ENCODE assay signal across 12 cellular contexts in genomic region chr6:36245572-36246031, GRCh38. TPM values are rescaled to one million over a fixed set of nuclear protein-coding genes. Genes with fewer than 3 reads are reported as not detected.
A peak's percentile ranks its signal among the peaks of the same experiment; 100 is the strongest.
DNase-seq lines count a peak whose midpoint lies in the region; ATAC-seq, FAIRE-seq and TF ChIP-seq lines count a peak whose summit lies in the region.
"Had no signal": no experiment of that assay in that cellular context is flagged by ENCODE, and none has a peak within 500 bp of the region (broad histone marks: within the 10 kb centered on the region; RNA-seq: fewer than 3 reads in every experiment).

No MANE protein-coding gene starts in this region.

- no peak overlapping the region for H3K9ac ChIP-seq in H1 (replicated peaks in 1 of 4; ENCODE audit: extremely low read depth in 1 of 4, low read depth in 3 of 4, low read length in 3 of 4)

- FAIRE-seq in H1 (lab: Jason Lieb, UNC): no peak
- FAIRE-seq: A204.1 had no signal

- no peak overlapping the region for H4K5ac ChIP-seq in H1 (ENCODE audit: insufficient read length, low read depth, low read length)

- peak; percentile 12 for DNase-seq in NCI-H1436 (lab: John Stamatoyannopoulos, UW)
- no peak for DNase-seq in NCI-H1436 treated with DMSO at 0.1 percent for 48 hours (lab: John Stamatoyannopoulos, UW)
- DNase-seq in H1 (ENCODE audit: low read depth in 1 of 2, low spot score in 2 of 2): peak in 1 of 2 experiments; percentile 83
- DNase-seq in neural crest cell (ENCODE audit: low read depth, low spot score): no peak
- no peak for DNase-seq in NCI-H446 treated with DMSO at 0.1 percent for 48 hours (lab: John Stamatoyannopoulos, UW)
- DNase-seq: NCI-H1048, upper lobe of right lung had no signal

- no peaks in the 10 kb centered on the region for H3K36me3 ChIP-seq in H1 (ENCODE audit: control insufficient read depth in 2 of 4, insufficient read depth in 4 of 4, low read length in 3 of 4)
- H3K36me3 ChIP-seq: upper lobe of right lung had no signal

- peak overlapping the region; percentile 5 for H3K56ac ChIP-seq in H1 (replicated peaks; ENCODE audit: insufficient read length, low read depth, low read length)

- no peaks in the 10 kb centered on the region for H3K27me3 Mint-ChIP-seq in neural crest cell (ENCODE audit: low read depth)

- H2BK120ac ChIP-seq in H1 (replicated peaks; ENCODE audit: low read depth, low read length): peak overlapping the region; percentile 71

- no peaks in the 10 kb centered on the region for H3K9me3 ChIP-seq in H1 (ENCODE audit: insufficient read depth in 2 of 2, low read depth in 1 of 2, low read length in 1 of 2)
- H3K9me3 ChIP-seq: upper lobe of right lung had no signal

- 41% methylated on average over 8 of the region's 8 CpGs; no CpG with 5 or more reads in 1 of the 2 experiments for WGBS in H1 (ENCODE audit: extremely low coverage in 1 of 2, insufficient coverage in 1 of 2, insufficient read length in 1 of 2, insufficient replicate concordance in 2 of 2, low coverage in 1 of 2, low lambda C conversion rate in 2 of 2, missing lambda C conversion rate in 1 of 2), 2 experiments

- H3K27ac ChIP-seq in H1 (ENCODE audit: low read depth, low read length): no peak overlapping the region; the same call in 1 of the 2 replicates
- H3K27ac ChIP-seq: upper lobe of right lung had no signal

- no peak overlapping the region; the same call in none of the 2 replicates for H2AK5ac ChIP-seq in H1 (ENCODE audit: low read depth, low read length)

- no peaks in the 10 kb centered on the region for H3K79me2 ChIP-seq in H1 (ENCODE audit: control insufficient read depth in 1 of 2, insufficient read depth in 2 of 2, low read length in 2 of 2)

- H3K9me3 Mint-ChIP-seq in neural crest cell: no peaks in the 10 kb centered on the region

- peak overlapping the region in 1 of 2 experiments; percentile 35; a peak in 1 of 4 replicates for H3K4me2 ChIP-seq in H1 (ENCODE audit: insufficient read depth in 1 of 2, low read depth in 2 of 2, low read length in 2 of 2)

- no peak overlapping the region for H4K8ac ChIP-seq in H1 (ENCODE audit: extremely low read depth, insufficient read depth, low read length)

- H2BK5ac ChIP-seq in H1 (ENCODE audit: low read depth, low read length): peak overlapping the region; percentile 87; the same call in 1 of the 2 replicates

- no peaks in the 10 kb centered on the region for H3K36me3 Mint-ChIP-seq in neural crest cell (ENCODE audit: low read depth)

- no peaks in the 10 kb centered on the region; a peak in 1 of 7 replicates for H3K27me3 ChIP-seq in H1 (replicated peaks in 1 of 4; ENCODE audit: control insufficient read depth in 3 of 4, extremely low read depth in 1 of 4, insufficient read depth in 3 of 4, low read length in 3 of 4)
- H3K27me3 ChIP-seq: upper lobe of right lung had no signal

- no peak overlapping the region for H3K4me3 Mint-ChIP-seq in neural crest cell

- CTCF ChIA-PET in H1 (lab: Charles Lee; ENCODE audit: partially characterized antibody): interaction anchor here (0.6 to 2.4 kb wide), 14 partner anchors 8 to 452 kb away, joined by 3 to 13 read pairs (median 4); no protein-coding TSS in a partner anchor

- H2BK15ac ChIP-seq in H1 (ENCODE audit: low read length): peak overlapping the region; percentile 84; the same call in 1 of the 2 replicates

- TF ChIP-seq EP300 in H1 (IDR thresholded peaks at IDR 0.05; ENCODE audit: borderline replicate concordance in 1 of 2, low read depth in 2 of 2, low read length in 2 of 2): no peak

- H3K14ac ChIP-seq in H1 (ENCODE audit: insufficient read length): no peak overlapping the region

- H4K20me1 ChIP-seq in H1 (replicated peaks in 1 of 2; ENCODE audit: control insufficient read depth in 1 of 2, insufficient read depth in 2 of 2, low read length in 2 of 2): no peaks in the 10 kb centered on the region

- H3K4me3 ChIP-seq in H1 (ENCODE audit: extremely low read depth in 1 of 4, insufficient read depth in 2 of 4, low read depth in 3 of 4, low read length in 4 of 4): peak overlapping the region in 1 of 4 experiments; percentile 7; a peak in 1 of 8 replicates
- H3K4me3 ChIP-seq: upper lobe of right lung had no signal

- peaks cover 6 to 16% (median 12%) of the 10 kb centered on the region in 4 experiments for H3K4me1 ChIP-seq in H1 (replicated peaks in 1 of 4; ENCODE audit: control insufficient read depth in 3 of 4, insufficient read depth in 4 of 4, low read length in 3 of 4)

- H2AFZ ChIP-seq in H1 (ENCODE audit: low read length): peak overlapping the region; percentile 91; the same call in 1 of the 2 replicates

- H4K91ac ChIP-seq in H1 (replicated peaks; ENCODE audit: insufficient read length, low read length): peak overlapping the region; percentile 93

- TF ChIP-seq POLR2A in H1 (IDR thresholded peaks at IDR 0.05; ENCODE audit: control extremely low read depth in 1 of 2, low read depth in 2 of 2, low read length in 2 of 2): peak in 1 of 2 experiments; percentile 24; a peak in 1 of 3 replicates

- ATAC-seq in HG03457 (IDR thresholded peaks at IDR 0.05; ENCODE audit: unreplicated experiment) (no peak), GM21381 (IDR thresholded peaks at IDR 0.05; ENCODE audit: unreplicated experiment) (no peak)
- ATAC-seq: upper lobe of right lung had no signal

- peaks cover 45% of the 10 kb centered on the region for H3K4me1 Mint-ChIP-seq in neural crest cell

- peak; percentile 24 to 32; a peak in 3 of 4 replicates for TF ChIP-seq RAD21 in H1 (IDR thresholded peaks at IDR 0.05 in 1 of 2, conservative IDR thresholded peaks at IDR 0.05 in 1 of 2; ENCODE audit: low read depth in 2 of 2, low read length in 2 of 2)

- peak; percentile 73 for TF ChIP-seq CTCF in LNCAP (IDR thresholded peaks at IDR 0.05)
- peak; percentile 60 to 77 (median 72) for TF ChIP-seq CTCF in H1 (IDR thresholded peaks at IDR 0.05; ENCODE audit: control extremely low read depth in 1 of 3, insufficient read depth in 1 of 3, low read depth in 1 of 3, low read length in 3 of 3)
- no peak for TF ChIP-seq CTCF in neural crest cell (conservative IDR thresholded peaks at IDR 0.05)

- H3K4ac ChIP-seq in H1 (replicated peaks; ENCODE audit: insufficient read length, low read depth, low read length): no peak overlapping the region

- H3K27ac Mint-ChIP-seq in neural crest cell (ENCODE audit: unreplicated experiment): peak overlapping the region; percentile 85

- no peaks in the 10 kb centered on the region for H3K79me1 ChIP-seq in H1 (ENCODE audit: low read depth, low read length)

- H3K18ac ChIP-seq in H1 (ENCODE audit: extremely low read depth, low read length): peak overlapping the region; percentile 84

- 0 out of 2 replicates have a peak overlapping the region, but pooled peaks have one; percentile 66 for H2BK20ac ChIP-seq in H1 (ENCODE audit: low read length)

- H3K23me2 ChIP-seq in H1 (ENCODE audit: low read depth, low read length): peaks cover 2% of the 10 kb centered on the region

- H2BK12ac ChIP-seq in H1 (ENCODE audit: low read depth, low read length): peak overlapping the region; percentile 96

- POLR2A ChIA-PET in H1 (lab: Charles Lee; ENCODE audit: partially characterized antibody): interaction anchor here (0.6 to 1.8 kb wide), 6 partner anchors 9 to 352 kb away, joined by 3 to 6 read pairs (median 4); no protein-coding TSS in a partner anchor

- no peak overlapping the region for H3K23ac ChIP-seq in H1 (ENCODE audit: insufficient read length)

TF ChIP-seq in H1, 55 proteins besides CTCF, POLR2A, EP300 and RAD21 (continues in another document):
- TF ChIP-seq TAF1 (IDR thresholded peaks at IDR 0.05; ENCODE audit: low read depth, low read length): 0 out of 2 replicates have a peak, but pooled peaks have one; percentile 7
- 0 out of 2 replicates have a peak, but pooled peaks have one; percentile 13 for TF ChIP-seq CREB1 (IDR thresholded peaks at IDR 0.05)
- TF ChIP-seq SP4 (IDR thresholded peaks at IDR 0.05; ENCODE audit: low read length): 0 out of 2 replicates have a peak, but pooled peaks have one; percentile 34
- TF ChIP-seq SUZ12 (IDR thresholded peaks at IDR 0.05; ENCODE audit: low read length): no peak
- 0 out of 2 replicates have a peak, but pooled peaks have one; percentile 25 for TF ChIP-seq SP1 (IDR thresholded peaks at IDR 0.05; ENCODE audit: low read depth, low read length)
- peak in 1 of 2 experiments; percentile 55; a peak in 1 of 4 replicates for TF ChIP-seq HDAC2 (IDR thresholded peaks at IDR 0.05; ENCODE audit: borderline replicate concordance in 1 of 2, low read depth in 2 of 2, low read length in 2 of 2)
- no peak for TF ChIP-seq ATF2 (IDR thresholded peaks at IDR 0.05; ENCODE audit: low read length)

RNA-seq across cellular contexts. Expression of gene PNPLA1, which starts 24.3 kb away (rescaled TPM):
- not detected in 2 replicates for total RNA-seq in H1 (2021; fragmentation: NEBNext Ultra II Directional; extraction: Animal tissue kit (Norgen Biotek cat#: 25700))
- polyA plus RNA-seq in H1 (2011; rRNA removed): not detected in 2 replicates
- polyA plus RNA-seq in H1 (2011; cell fraction: cytosol; rRNA removed): not detected
- not detected for polyA plus RNA-seq in H1 (2011; cell fraction: nucleus; rRNA removed)
- polyA plus RNA-seq in H1 (2012, experiment 1 of 2): not detected in 4 replicates
- polyA plus RNA-seq in H1 (2012, experiment 2 of 2): not detected
- polyA plus RNA-seq in H1 (2013, experiment 1 of 2): not detected
- polyA plus RNA-seq in H1 (2013, experiment 2 of 2): not detected
- polyA minus RNA-seq in H1 (2011; rRNA and poly(A)+ RNA removed): not detected in 2 replicates
- polyA minus RNA-seq in H1 (2011; cell fraction: cytosol; rRNA and poly(A)+ RNA removed): not detected
- polyA minus RNA-seq in H1 (2011; cell fraction: nucleus; rRNA and poly(A)+ RNA removed): not detected
- not detected in 2 replicates for total RNA-seq in neural crest cell
- total RNA-seq: activated CD8-positive, alpha-beta memory T cell treated with anti-CD3 and anti-CD28 coated beads for 36 hours had no signal

RNA-seq across cellular contexts. Expression of gene BRPF3, which starts 49.1 kb away (rescaled TPM):
- total RNA-seq in H1 (2021; fragmentation: NEBNext Ultra II Directional; extraction: Animal tissue kit (Norgen Biotek cat#: 25700)): 37.5 and 42.3 TPM in 2 replicates
- polyA plus RNA-seq in H1 (2011; rRNA removed): 26.0 and 39.2 TPM in 2 replicates
- polyA plus RNA-seq in H1 (2011; cell fraction: cytosol; rRNA removed): 18.3 TPM
- 31.7 TPM for polyA plus RNA-seq in H1 (2011; cell fraction: nucleus; rRNA removed)
- 24.6 to 28.5 TPM (median 25.4 TPM) in 4 replicates for polyA plus RNA-seq in H1 (2012, experiment 1 of 2)
- 21.4 TPM for polyA plus RNA-seq in H1 (2012, experiment 2 of 2)
- polyA plus RNA-seq in H1 (2013, experiment 1 of 2): 21.0 TPM
- 18.9 TPM for polyA plus RNA-seq in H1 (2013, experiment 2 of 2)
- polyA minus RNA-seq in H1 (2011; rRNA and poly(A)+ RNA removed): 27.2 and 32.5 TPM in 2 replicates
- polyA minus RNA-seq in H1 (2011; cell fraction: cytosol; rRNA and poly(A)+ RNA removed): 13.1 TPM
- polyA minus RNA-seq in H1 (2011; cell fraction: nucleus; rRNA and poly(A)+ RNA removed): 37.1 TPM
- 54.1 and 57.3 TPM in 2 replicates for total RNA-seq in neural crest cell
